In genomic region chr12:50551866-50552265, GRCh38 we compare ENCODE assay signal across 17 cellular contexts. TPM values are rescaled to one million over a fixed set of nuclear protein-coding genes. Genes with fewer than 3 reads are reported as not detected.
DNase-seq lines count a peak whose midpoint lies in the region; ATAC-seq, FAIRE-seq and TF ChIP-seq lines count a peak whose summit lies in the region.
"Had no signal": no experiment of that assay in that cellular context is flagged by ENCODE, and none has a peak within 500 bp of the region (broad histone marks: within the 10 kb centered on the region; RNA-seq: fewer than 3 reads in every experiment).

No MANE protein-coding gene starts in this region.

- in situ Hi-C loops in mammary epithelial cell (cut with MboI; ENCODE audit: low sequenced_read_pairs in 2 of 2): no loop called here

- CTCF ChIA-PET in mammary epithelial cell (lab: Charles Lee; ENCODE audit: low non-redundant PET) (interaction anchor here (0.7 kb wide), 1 partner anchor 12 kb away, joined by 3 read pairs; no protein-coding TSS in a partner anchor), MCF 10A (lab: Yijun Ruan, JAX) (interaction anchor here (0.5 to 1.2 kb wide), 4 partner anchors 30 to 467 kb away, joined by 3 to 4 read pairs (median 3); no protein-coding TSS in a partner anchor), endothelial cell of umbilical vein (lab: Charles Lee) (interaction anchor here (1.0 kb wide), 1 partner anchor 38 kb away, joined by 3 read pairs; no protein-coding TSS in a partner anchor)

- peak; percentile 70 for DNase-seq in mammary epithelial cell
- no peak for DNase-seq in MCF 10A (ENCODE audit: unreplicated experiment)
- DNase-seq in RWPE2 (ENCODE audit: low spot score): no peak
- DNase-seq in endothelial cell of umbilical vein (ENCODE audit: low read depth, low spot score): no peak
- DNase-seq in NCI-H2107 treated with DMSO at 0.1 percent for 48 hours (lab: John Stamatoyannopoulos, UW; ENCODE audit: unreplicated experiment): no peak
- DNase-seq: AML-193, COR-L47, GF-D8, HFFc6, NCI-H1436, NCI-H2029, NCI-H2171 treated with DMSO at 0.1 percent for 48 hours, NCI-H774, SK-N-SH had no signal

- no peak overlapping the region for H2AFZ ChIP-seq in mammary epithelial cell (ENCODE audit: low read depth, low read length)
- H2AFZ ChIP-seq in endothelial cell of umbilical vein (ENCODE audit: low read depth, low read length): no peak overlapping the region

- H3K79me2 ChIP-seq in mammary epithelial cell (ENCODE audit: insufficient read depth, low read length): peaks cover 86% of the 10 kb centered on the region
- H3K79me2 ChIP-seq in endothelial cell of umbilical vein (ENCODE audit: control insufficient read depth, insufficient read depth, low read length): peaks cover 20% of the 10 kb centered on the region

- no peaks in the 10 kb centered on the region for H3K36me3 Mint-ChIP-seq in MCF 10A (ENCODE audit: insufficient read depth, unreplicated experiment)

- no peak overlapping the region for H3K4me3 Mint-ChIP-seq in MCF 10A (ENCODE audit: unreplicated experiment)
- H3K4me3 Mint-ChIP-seq: HFFc6 had no signal

- no peak overlapping the region for H3K4me2 ChIP-seq in mammary epithelial cell (ENCODE audit: insufficient read depth, low read depth, low read length)
- H3K4me2 ChIP-seq in endothelial cell of umbilical vein (ENCODE audit: insufficient read depth, low read length): no peak overlapping the region
- H3K4me2 ChIP-seq: SK-N-SH had no signal

- H3K4me1 ChIP-seq in mammary epithelial cell (ENCODE audit: insufficient read depth, low read length) (peaks cover 21% of the 10 kb centered on the region), RWPE2 (ENCODE audit: insufficient read depth, poor library complexity, severe bottlenecking) (peaks cover 37% of the 10 kb centered on the region), endothelial cell of umbilical vein (ENCODE audit: control insufficient read depth, extremely low read depth, insufficient read depth, low read length) (peaks cover 10% of the 10 kb centered on the region)

- H3K27me3 ChIP-seq in mammary epithelial cell (ENCODE audit: insufficient read depth, low read length): no peaks in the 10 kb centered on the region
- H3K27me3 ChIP-seq in RWPE2 (ENCODE audit: insufficient read depth, poor library complexity, severe bottlenecking): no peaks in the 10 kb centered on the region
- H3K27me3 ChIP-seq in endothelial cell of umbilical vein (ENCODE audit: control insufficient read depth in 2 of 2, insufficient read depth in 2 of 2, low read length in 2 of 2): no peaks in the 10 kb centered on the region

- BruUV-seq in mammary epithelial cell (replicated peaks; lab: Mats Ljungman, UMichigan) (no TSS peak), MCF 10A (replicated peaks; lab: Mats Ljungman, UMichigan) (no TSS peak), endothelial cell of umbilical vein (replicated peaks; lab: Mats Ljungman, UMichigan) (no TSS peak)

- H3K4me3 ChIP-seq in mammary epithelial cell (replicated peaks in 1 of 3; ENCODE audit: insufficient read depth in 1 of 3, low read depth in 2 of 3, low read length in 3 of 3) (no peak overlapping the region), RWPE2 (ENCODE audit: severe bottlenecking) (no peak overlapping the region), endothelial cell of umbilical vein (replicated peaks in 1 of 3; ENCODE audit: insufficient read depth in 1 of 3, low read depth in 1 of 3, low read length in 3 of 3) (no peak overlapping the region)

- TF ChIP-seq CTCF in mammary epithelial cell (conservative IDR thresholded peaks at IDR 0.05 in 1 of 2, IDR thresholded peaks at IDR 0.05 in 1 of 2; ENCODE audit: extremely low read depth in 1 of 2, insufficient read depth in 1 of 2, low read depth in 1 of 2, low read length in 2 of 2): no peak
- no peak for TF ChIP-seq CTCF in MCF 10A (IDR thresholded peaks at IDR 0.05; ENCODE audit: unreplicated experiment)
- no peak for TF ChIP-seq CTCF in RWPE2 (IDR thresholded peaks at IDR 0.05; ENCODE audit: poor library complexity, severe bottlenecking)
- no peak for TF ChIP-seq CTCF in endothelial cell of umbilical vein (IDR thresholded peaks at IDR 0.05; ENCODE audit: extremely low read depth in 1 of 2, insufficient read depth in 1 of 2, low read depth in 1 of 2, low read length in 2 of 2)

- H3K36me3 ChIP-seq in mammary epithelial cell (ENCODE audit: insufficient read depth, low read length) (no peaks in the 10 kb centered on the region), RWPE2 (ENCODE audit: low read depth) (no peaks in the 10 kb centered on the region), endothelial cell of umbilical vein (ENCODE audit: control insufficient read depth in 2 of 2, extremely low read depth in 1 of 2, insufficient read depth in 2 of 2, low read length in 2 of 2) (no peaks in the 10 kb centered on the region)

- ATAC-seq in RWPE2 (ENCODE audit: low read depth): no peak
- ATAC-seq in HG03095 (IDR thresholded peaks at IDR 0.05; ENCODE audit: unreplicated experiment): no peak
- no peak for ATAC-seq in HG03457 (IDR thresholded peaks at IDR 0.05; ENCODE audit: unreplicated experiment)

- H3K4me1 Mint-ChIP-seq in MCF 10A (ENCODE audit: insufficient read depth, unreplicated experiment): peaks cover 11% of the 10 kb centered on the region

- H3K27ac ChIP-seq in mammary epithelial cell (ENCODE audit: insufficient read depth, low read depth, low read length) (no peak overlapping the region), RWPE2 (ENCODE audit: poor library complexity, severe bottlenecking) (peak overlapping the region; percentile 73), endothelial cell of umbilical vein (ENCODE audit: insufficient read depth, low read depth, low read length) (no peak overlapping the region)

- TF ChIP-seq POLR2A in endothelial cell of umbilical vein (IDR thresholded peaks at IDR 0.05; ENCODE audit: low read depth, low read length): no peak

- WGBS in mammary epithelial cell (ENCODE audit: low coverage, missing lambda C conversion rate): 76% methylated on average over 2 of the region's 2 CpGs

- H4K20me1 ChIP-seq in mammary epithelial cell (ENCODE audit: insufficient read depth, low read length) (no peaks in the 10 kb centered on the region), endothelial cell of umbilical vein (replicated peaks; ENCODE audit: control insufficient read depth, extremely low read depth, insufficient read depth, low read length) (no peaks in the 10 kb centered on the region)

- POLR2A ChIA-PET in MCF 10A (lab: Yijun Ruan, JAX) (interaction anchor here (1.0 to 4.9 kb wide), 4 partner anchors 10 to 44 kb away, joined by 3 to 23 read pairs (median 12); no protein-coding TSS in a partner anchor), endothelial cell of umbilical vein (lab: Charles Lee) (no interaction called here)

- H3K27ac Mint-ChIP-seq in MCF 10A (ENCODE audit: low read depth, unreplicated experiment): no peak overlapping the region
- H3K27ac Mint-ChIP-seq: HFFc6 had no signal

- H3K9me3 ChIP-seq in mammary epithelial cell (replicated peaks; ENCODE audit: insufficient read depth, low read length) (no peaks in the 10 kb centered on the region), RWPE2 (ENCODE audit: severe bottlenecking) (no peaks in the 10 kb centered on the region), endothelial cell of umbilical vein (replicated peaks; ENCODE audit: control insufficient read depth, insufficient read depth, low read length) (no peaks in the 10 kb centered on the region)
- H3K9me3 ChIP-seq: SK-N-SH had no signal

- dilution Hi-C loops in mammary epithelial cell (cut with HindIII; ENCODE audit: low sequenced_read_pairs): no loop called here
- dilution Hi-C loops in endothelial cell of umbilical vein (cut with MboI; ENCODE audit: extremely low pct_ligation_motif_present, low sequenced_read_pairs): no loop called here

- no peaks in the 10 kb centered on the region for H3K9me1 ChIP-seq in endothelial cell of umbilical vein (replicated peaks; ENCODE audit: control insufficient read depth, extremely low read depth, insufficient read depth, low read length)

- H3K27me3 Mint-ChIP-seq in MCF 10A (ENCODE audit: insufficient read depth, unreplicated experiment): no peaks in the 10 kb centered on the region

- H3K9ac ChIP-seq in mammary epithelial cell (ENCODE audit: insufficient read depth, low read length) (no peak overlapping the region), endothelial cell of umbilical vein (replicated peaks; ENCODE audit: extremely low read depth, insufficient read depth, low read length) (no peak overlapping the region)
- H3K9ac ChIP-seq: SK-N-SH had no signal

- intact Hi-C loops in mammary epithelial cell (cut with micrococcal nuclease): no loop called here
- intact Hi-C loops in MCF 10A (cut with micrococcal nuclease): no loop called here
- intact Hi-C loops in endothelial cell of umbilical vein (cut with micrococcal nuclease): no loop called here

- peak; percentile 33 for FAIRE-seq in endothelial cell of umbilical vein (lab: Jason Lieb, UNC)
- FAIRE-seq: GM12892 had no signal

- no peaks in the 10 kb centered on the region for H3K9me3 Mint-ChIP-seq in MCF 10A (ENCODE audit: unreplicated experiment)
- H3K9me3 Mint-ChIP-seq: HFFc6 had no signal

TF ChIP-seq in endothelial cell of umbilical vein, 7 proteins besides CTCF, POLR2A, EP300 and RAD21 (continues in another document):
- TF ChIP-seq, protein P1, sequence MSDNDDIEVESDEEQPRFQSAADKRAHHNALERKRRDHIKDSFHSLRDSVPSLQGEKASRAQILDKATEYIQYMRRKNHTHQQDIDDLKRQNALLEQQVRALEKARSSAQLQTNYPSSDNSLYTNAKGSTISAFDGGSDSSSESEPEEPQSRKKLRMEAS (IDR thresholded peaks at IDR 0.05; ENCODE audit: insufficient read depth, insufficient read length): no peak
- TF ChIP-seq MYC (IDR thresholded peaks at IDR 0.05; ENCODE audit: low read depth, low read length) (no peak), FOS (IDR thresholded peaks at IDR 0.05; ENCODE audit: borderline replicate concordance, insufficient read depth, low read length) (no peak), POLR2AphosphoS5 (IDR thresholded peaks at IDR 0.05; ENCODE audit: insufficient read depth, low read depth, low read length) (no peak), JUN (IDR thresholded peaks at IDR 0.05; ENCODE audit: borderline replicate concordance, insufficient read depth, insufficient read length, low read depth) (no peak), GATA2 (IDR thresholded peaks at IDR 0.05; ENCODE audit: insufficient read depth, insufficient read length, low read depth, low read length) (no peak)

RNA-seq across cellular contexts. Expression of gene DIP2B, which starts 47.1 kb away (rescaled TPM):
- total RNA-seq in mammary epithelial cell (10 to 100 TPM; 34.8 to 98.0 TPM), MCF 10A (2022) (18.8 and 19.0 TPM in 2 replicates), endothelial cell of umbilical vein (27.7 and 28.0 TPM in 2 replicates)
- polyA plus RNA-seq in mammary epithelial cell (17.1 TPM), endothelial cell of umbilical vein (11.2 and 14.5 TPM in 2 replicates)
- polyA minus RNA-seq in mammary epithelial cell (82.0 TPM), endothelial cell of umbilical vein (75.7 and 78.9 TPM in 2 replicates)
- polyA plus RNA-seq in endothelial cell of umbilical vein (2011; cell fraction: cytosol; rRNA removed): 11.5 and 11.6 TPM in 2 replicates
- 25.7 and 28.2 TPM in 2 replicates for polyA plus RNA-seq in endothelial cell of umbilical vein (2011; cell fraction: nucleus; rRNA removed)
- polyA plus RNA-seq in endothelial cell of umbilical vein (2012): 21.3 and 22.1 TPM in 2 replicates
- 24.3 TPM for polyA minus RNA-seq in endothelial cell of umbilical vein (2011; cell fraction: cytosol; rRNA and poly(A)+ RNA removed)
- 33.4 and 47.8 TPM in 2 replicates for polyA minus RNA-seq in endothelial cell of umbilical vein (2011; cell fraction: nucleus; rRNA and poly(A)+ RNA removed)
